8 cellular contexts compared by ENCODE assay signal in the genomic region with DNA sequence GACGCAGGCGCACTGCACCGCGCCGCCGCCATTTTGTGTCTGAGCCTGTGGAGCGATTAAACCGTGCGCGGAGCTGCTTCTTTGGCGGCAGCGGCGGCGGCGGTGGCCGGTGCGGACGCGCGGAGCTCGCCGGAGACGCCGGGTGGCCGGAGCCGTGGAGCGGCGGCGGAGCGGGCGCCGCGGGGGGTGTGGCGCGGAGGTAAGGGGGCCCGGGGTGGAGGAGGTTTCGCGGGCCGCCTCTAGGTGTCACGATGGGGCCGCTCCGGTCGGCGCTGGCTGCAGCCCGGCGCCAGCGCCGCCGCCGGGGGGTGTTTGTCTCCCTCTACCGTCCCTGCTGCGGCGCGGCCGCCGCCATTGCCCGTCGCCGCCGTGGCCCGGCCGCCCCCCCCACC.
DNase-seq lines count a peak whose midpoint lies in the region; ATAC-seq and TF ChIP-seq lines count a peak whose summit lies in the region.

Gene CTCF, plus strand, starts transcription at position 1 of the 392 bp plus-strand sequence. CDS start 48,307 bp downstream, outside the sequence.

- H3K27me3 ChIP-seq in BLaER1 (no peaks in the 10 kb centered on the region), mucosa of rectum (ENCODE audit: control insufficient read depth in 2 of 2, insufficient read depth in 2 of 2, low read length in 2 of 2) (no peaks in the 10 kb centered on the region)

- peak within 1 kb of the TSS; percentile 99 for H3K4me2 ChIP-seq in BLaER1

- H4K20me1 ChIP-seq in BLaER1: peaks cover 28% of the 10 kb centered on the region

- H3K36me3 ChIP-seq in BLaER1 (peaks cover 18% of the 10 kb centered on the region; the same call in 1 of the 2 replicates), mucosa of rectum (ENCODE audit: control insufficient read depth in 2 of 2, insufficient read depth in 2 of 2, low read length in 2 of 2) (no peaks in the 10 kb centered on the region)

- peak within 1 kb of the TSS; percentile 100 for H3K9ac ChIP-seq in BLaER1
- peak within 1 kb of the TSS; percentile 89 to 97 for H3K9ac ChIP-seq in mucosa of rectum (ENCODE audit: low read depth in 1 of 2, low read length in 2 of 2)

- peak; percentile 56 for DNase-seq in NCI-H526 treated with DMSO at 0.1 percent for 48 hours (lab: John Stamatoyannopoulos, UW)
- DNase-seq in activated CD8-positive, alpha-beta memory T cell treated with anti-CD3 and anti-CD28 coated beads for 48 hours (ENCODE audit: low read depth in 2 of 3, low spot score in 2 of 3): peak; percentile 45 to 88 (median 76)
- DNase-seq in erythroblast (lab: John Stamatoyannopoulos, UW): peak; percentile 92 to 95
- DNase-seq in stimulated activated CD8-positive, alpha-beta memory T cell treated with anti-CD3 and anti-CD28 coated beads, Interleukin-7, amount 100 ng/mL, for 24 hours (ENCODE audit: low read depth): peak; percentile 51

- H3K4me3 ChIP-seq in BLaER1: peak within 1 kb of the TSS; percentile 96
- peak within 1 kb of the TSS; percentile 90 to 92 for H3K4me3 ChIP-seq in mucosa of rectum (ENCODE audit: low read length in 2 of 2)

- in situ Hi-C loops in GM18951 (cut with MboI; ENCODE audit: low sequenced_read_pairs, unreplicated experiment): no loop called here

- H3K4me1 ChIP-seq in BLaER1: peaks cover 72% of the 10 kb centered on the region
- H3K4me1 ChIP-seq in mucosa of rectum (ENCODE audit: control insufficient read depth in 2 of 2, insufficient read depth in 2 of 2, low read length in 2 of 2): peaks cover 16 to 22% of the 10 kb centered on the region in 2 donors

- no peaks in the 10 kb centered on the region for H3K9me3 ChIP-seq in BLaER1
- H3K9me3 ChIP-seq in mucosa of rectum (ENCODE audit: control insufficient read depth in 2 of 2, low read length in 2 of 2): no peaks in the 10 kb centered on the region

- peak; percentile 44 for ATAC-seq in HG03159 (IDR thresholded peaks at IDR 0.05; ENCODE audit: unreplicated experiment)

- peak; percentile 64 for TF ChIP-seq POLR2A in GM18951 (IDR thresholded peaks at IDR 0.05; ENCODE audit: extremely low read depth, insufficient read depth, insufficient read length)
- TF ChIP-seq POLR2A in erythroblast (IDR thresholded peaks at IDR 0.05; ENCODE audit: low read length): no peak

- H3K27ac ChIP-seq in BLaER1: peak within 1 kb of the TSS; percentile 100
- H3K27ac ChIP-seq in mucosa of rectum (ENCODE audit: low read depth in 2 of 2, low read length in 2 of 2): peak within 1 kb of the TSS; percentile 99 to 100

Comparison
In these comparisons a context has a peak if more than half of its experiments do, and no peak if none do; other contexts are left out.
1. Peak in every context shown above with its lines: DNase-seq, ATAC-seq, H3K4me3 ChIP-seq and H3K27ac ChIP-seq.